8 cellular contexts compared by ENCODE assay signal in genomic region chr20:17568045-17568788, GRCh38. TPM values are rescaled to one million over a fixed set of nuclear protein-coding genes. Genes with fewer than 3 reads are reported as not detected.
DNase-seq lines count a peak whose midpoint lies in the region; ATAC-seq and TF ChIP-seq lines count a peak whose summit lies in the region.

No MANE protein-coding gene starts in this region.

- H3K27me3 Mint-ChIP-seq in T-helper 17 cell: no peaks in the 10 kb centered on the region

- no peak for ATAC-seq in T-helper 17 cell
- no peak for ATAC-seq in HG03342 (IDR thresholded peaks at IDR 0.05; ENCODE audit: unreplicated experiment)
- ATAC-seq in GM18502 (IDR thresholded peaks at IDR 0.05; ENCODE audit: poor library complexity, unreplicated experiment): no peak

- no peaks in the 10 kb centered on the region for H3K36me3 ChIP-seq in H7 (replicated peaks; ENCODE audit: control insufficient read depth, insufficient read depth, low read length)

- no peaks in the 10 kb centered on the region for H3K27me3 ChIP-seq in H7 (ENCODE audit: control insufficient read depth, insufficient read depth, low read length)

- H3K9me3 ChIP-seq in T-helper 17 cell (ENCODE audit: control insufficient read depth, low read length, poor library complexity, severe bottlenecking): no peaks in the 10 kb centered on the region

- DNase-seq in H7 (no peak), T-helper 17 cell (no peak), fibroblast of the aortic adventitia (ENCODE audit: low read depth) (no peak), retinal pigment epithelial cell (ENCODE audit: low read depth) (no peak), medulla oblongata (ENCODE audit: extremely low spot score) (no peak), mucosa of gallbladder (ENCODE audit: low spot score) (no peak)

- no peak overlapping the region for H3K27ac Mint-ChIP-seq in T-helper 17 cell

- peaks cover 2% of the 10 kb centered on the region for H3K36me3 Mint-ChIP-seq in T-helper 17 cell (ENCODE audit: low read depth)

- H3K4me1 Mint-ChIP-seq in T-helper 17 cell: peaks cover 21% of the 10 kb centered on the region

- TF ChIP-seq CTCF in fibroblast of the aortic adventitia (IDR thresholded peaks at IDR 0.05; ENCODE audit: insufficient read depth, low read length) (no peak), retinal pigment epithelial cell (conservative IDR thresholded peaks at IDR 0.05; ENCODE audit: low read depth, low read length) (no peak)

- peak overlapping the region; percentile 96 for H3K4me3 ChIP-seq in H7 (ENCODE audit: insufficient read depth, low read depth, low read length)
- peak overlapping the region; percentile 85 for H3K4me3 ChIP-seq in fibroblast of the aortic adventitia (ENCODE audit: low read depth, low read length)
- H3K4me3 ChIP-seq in retinal pigment epithelial cell (ENCODE audit: low read length): peak overlapping the region; percentile 86

- peak overlapping the region; percentile 97 for H3K4me3 Mint-ChIP-seq in T-helper 17 cell

RNA-seq across cellular contexts. Expression of gene DSTN, which starts 1.7 kb away (rescaled TPM):
- total RNA-seq in H7 (2014; rRNA removed; shearing (Covaris generic)): 112 and 126 TPM in 2 replicates
- total RNA-seq in T-helper 17 cell (10 to 100 TPM; 41.4 to 46.5 TPM), fibroblast of the aortic adventitia (ENCODE audit: low replicate concordance) (348 and 555 TPM in 2 replicates), mucosa of gallbladder (738 TPM)

RNA-seq across cellular contexts. Expression of gene BFSP1, which starts 37.0 kb away (rescaled TPM):
- total RNA-seq in H7 (2014; rRNA removed; shearing (Covaris generic)): 3.1 and 5.0 TPM in 2 replicates
- 1 to 10 TPM in 1 of 2 donors, under 1 TPM in 1; 0.21 to 1.0 TPM for total RNA-seq in T-helper 17 cell
- total RNA-seq in fibroblast of the aortic adventitia (ENCODE audit: low replicate concordance): 1.3 and 3.5 TPM in 2 replicates
- 1.2 TPM for total RNA-seq in mucosa of gallbladder
